In the genomic region with DNA sequence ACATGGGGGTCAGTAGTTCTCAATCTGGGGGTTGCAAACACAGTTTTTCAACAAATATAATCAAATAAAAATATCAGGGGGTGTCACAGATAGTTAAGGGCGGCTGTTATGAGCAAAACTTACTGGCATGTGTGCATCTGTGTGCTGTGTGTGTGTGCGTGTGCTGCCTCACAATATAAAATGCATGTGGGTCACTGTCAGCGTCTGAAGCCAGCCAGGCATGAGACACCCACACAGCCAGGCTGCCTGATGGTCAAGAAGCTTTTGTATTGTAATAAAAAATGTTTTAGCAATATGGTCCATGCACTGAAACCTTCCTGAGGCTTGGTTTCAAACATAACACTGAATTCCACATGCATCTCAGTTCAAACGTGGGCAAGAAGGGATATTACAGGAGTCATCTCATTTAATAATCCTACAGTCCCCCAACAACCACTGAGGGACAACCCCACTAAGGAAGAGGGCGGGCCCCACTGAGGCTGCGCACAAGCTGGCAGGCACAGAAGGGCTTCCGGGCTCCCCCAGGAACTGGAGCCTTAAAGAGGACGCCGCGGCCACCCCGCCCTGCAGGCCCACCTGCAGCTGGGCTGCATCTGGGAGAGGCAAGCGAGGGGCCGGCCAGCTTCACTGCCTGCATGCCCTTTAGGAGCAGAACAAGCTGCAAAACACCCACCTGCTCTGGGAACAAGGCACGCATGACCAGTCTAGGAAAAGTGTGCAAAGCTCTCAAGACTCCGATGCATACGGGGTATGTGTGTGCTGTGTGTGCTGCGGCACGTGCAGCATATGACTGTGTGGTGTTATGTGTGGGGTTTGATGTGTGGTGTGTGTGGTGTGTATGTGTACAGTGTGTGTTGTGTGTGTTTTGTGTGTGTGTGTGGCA, we compare ENCODE assay signal across 9 cellular contexts. TPM values are rescaled to one million over a fixed set of nuclear protein-coding genes. Genes with fewer than 3 reads are reported as not detected.
DNase-seq lines count a peak whose midpoint lies in the region; ATAC-seq and TF ChIP-seq lines count a peak whose summit lies in the region.
"Had no signal": no experiment of that assay in that cellular context is flagged by ENCODE, and none has a peak within 500 bp of the region (broad histone marks: within the 10 kb centered on the region; RNA-seq: fewer than 3 reads in every experiment).

No MANE protein-coding gene starts in this region.

- H3K9ac ChIP-seq in DND-41 (ENCODE audit: low read depth, low read length): no peak overlapping the region
- H3K9ac ChIP-seq in Loucy (ENCODE audit: low read depth, low read length, poor library complexity, severe bottlenecking): no peak overlapping the region

- no peaks in the 10 kb centered on the region for H3K27me3 ChIP-seq in DND-41 (ENCODE audit: insufficient read depth, low read length, poor library complexity)
- no peaks in the 10 kb centered on the region for H3K27me3 ChIP-seq in Loucy (ENCODE audit: insufficient read depth, low read length, poor library complexity, severe bottlenecking)
- H3K27me3 ChIP-seq: left lung had no signal

- no peaks in the 10 kb centered on the region for H3K27me3 Mint-ChIP-seq in activated naive CD8-positive, alpha-beta T cell
- no peaks in the 10 kb centered on the region for H3K27me3 Mint-ChIP-seq in type B pancreatic cell

- H4K20me1 ChIP-seq in DND-41 (ENCODE audit: insufficient read depth, low read length): peaks cover 79% of the 10 kb centered on the region
- H4K20me1 ChIP-seq in Loucy (ENCODE audit: insufficient read depth, low read length, poor library complexity, severe bottlenecking): peaks cover 89% of the 10 kb centered on the region

- peaks cover 60% of the 10 kb centered on the region for H3K36me3 ChIP-seq in DND-41 (ENCODE audit: insufficient read depth, low read length)
- peaks cover 33% of the 10 kb centered on the region for H3K36me3 ChIP-seq in Loucy (ENCODE audit: insufficient read depth, low read length)

- H3K4me3 Mint-ChIP-seq in activated naive CD8-positive, alpha-beta T cell: peak overlapping the region; percentile 94
- no peak overlapping the region for H3K4me3 Mint-ChIP-seq in type B pancreatic cell

- H3K9me2 ChIP-seq in Loucy (replicated peaks; ENCODE audit: low read depth, low read length): no peaks in the 10 kb centered on the region

- ATAC-seq in DND-41 (ENCODE audit: insufficient read depth, low read depth): peak; percentile 81
- ATAC-seq in GM21576 (IDR thresholded peaks at IDR 0.05; ENCODE audit: unreplicated experiment): peak; percentile 73
- ATAC-seq: left lung had no signal

- H3K4me2 ChIP-seq in DND-41 (ENCODE audit: insufficient read depth, low read length): peak overlapping the region; percentile 2; the same call in 1 of the 2 replicates
- peak overlapping the region; percentile 5 for H3K4me2 ChIP-seq in Loucy (ENCODE audit: low read depth, low read length, poor library complexity, severe bottlenecking)

- H3K36me3 Mint-ChIP-seq in activated naive CD8-positive, alpha-beta T cell: peaks cover 36% of the 10 kb centered on the region
- peaks cover 24% of the 10 kb centered on the region for H3K36me3 Mint-ChIP-seq in type B pancreatic cell

- H3K27ac ChIP-seq in DND-41 (ENCODE audit: low read length) (peak overlapping the region; percentile 54), skin epidermis (peak overlapping the region in 7 of 21 experiments; percentile 6 to 81 (median 29))
- H3K27ac ChIP-seq: left lung had no signal

- DNase-seq in DND-41 (peak; percentile 67), NCI-H82 (lab: John Stamatoyannopoulos, UW) (no peak), 8988T (no peak), type B pancreatic cell (ENCODE audit: extremely low spot score, unreplicated experiment) (no peak)

- no peak overlapping the region for H3K4me3 ChIP-seq in DND-41 (ENCODE audit: low read depth in 1 of 2, low read length in 2 of 2)
- H3K4me3 ChIP-seq in Loucy (ENCODE audit: low read length, poor library complexity, severe bottlenecking): no peak overlapping the region
- H3K4me3 ChIP-seq in skin epidermis: peak overlapping the region in 6 of 7 experiments; percentile 0 to 24 (median 18)

- H3K9me3 Mint-ChIP-seq in activated naive CD8-positive, alpha-beta T cell (ENCODE audit: low read depth): no peaks in the 10 kb centered on the region
- peaks cover 3% of the 10 kb centered on the region for H3K9me3 Mint-ChIP-seq in type B pancreatic cell

- peaks cover 91% of the 10 kb centered on the region for H3K79me2 ChIP-seq in DND-41 (ENCODE audit: insufficient read depth, low read length)
- peaks cover 93% of the 10 kb centered on the region for H3K79me2 ChIP-seq in Loucy (ENCODE audit: insufficient read depth, low read length)

- no peaks in the 10 kb centered on the region for H3K9me3 ChIP-seq in DND-41 (ENCODE audit: insufficient read depth, low read length, severe bottlenecking)
- H3K9me3 ChIP-seq in Loucy (ENCODE audit: insufficient read depth, low read depth, low read length): no peaks in the 10 kb centered on the region
- H3K9me3 ChIP-seq: left lung had no signal

- peaks cover 77% of the 10 kb centered on the region for H3K4me1 ChIP-seq in DND-41 (ENCODE audit: insufficient read depth, low read length)
- peaks cover 78% of the 10 kb centered on the region for H3K4me1 ChIP-seq in Loucy (ENCODE audit: insufficient read depth, low read length, poor library complexity, severe bottlenecking)

- H3F3A ChIP-seq in Loucy (ENCODE audit: low read depth): peaks cover 5% of the 10 kb centered on the region; the same call in 1 of the 2 replicates

- peaks cover 85% of the 10 kb centered on the region for H3K4me1 Mint-ChIP-seq in activated naive CD8-positive, alpha-beta T cell (ENCODE audit: low read depth)
- peaks cover 21% of the 10 kb centered on the region for H3K4me1 Mint-ChIP-seq in type B pancreatic cell (ENCODE audit: unreplicated experiment)

- H2AFZ ChIP-seq in DND-41 (ENCODE audit: low read depth, low read length) (no peak overlapping the region), Loucy (ENCODE audit: low read length) (no peak overlapping the region)

- peak overlapping the region; percentile 97 for H3K27ac Mint-ChIP-seq in activated naive CD8-positive, alpha-beta T cell
- H3K27ac Mint-ChIP-seq in type B pancreatic cell: no peak overlapping the region

- TF ChIP-seq CTCF in DND-41 (IDR thresholded peaks at IDR 0.05; ENCODE audit: borderline replicate concordance, extremely low read depth, low read length, poor library complexity, severe bottlenecking): no peak
- no peak for TF ChIP-seq CTCF in Loucy (conservative IDR thresholded peaks at IDR 0.05; ENCODE audit: low read length)
- TF ChIP-seq CTCF in type B pancreatic cell (conservative IDR thresholded peaks at IDR 0.05): no peak

RNA-seq across cellular contexts. Expression of a gene that starts 14.1 kb away (rescaled TPM):
- total RNA-seq in type B pancreatic cell (ENCODE audit: low replicate concordance): 32.3 and 43.6 TPM in 2 replicates

Comparison
In these comparisons a context has a peak if more than half of its experiments do, and no peak if none do; other contexts are left out.
1. H3K4me3 ChIP-seq: peak in skin epidermis (6 of 7); none in DND-41 (0 of 2) and Loucy (single experiment).